8 cellular contexts compared by ENCODE assay signal in the genomic region with DNA sequence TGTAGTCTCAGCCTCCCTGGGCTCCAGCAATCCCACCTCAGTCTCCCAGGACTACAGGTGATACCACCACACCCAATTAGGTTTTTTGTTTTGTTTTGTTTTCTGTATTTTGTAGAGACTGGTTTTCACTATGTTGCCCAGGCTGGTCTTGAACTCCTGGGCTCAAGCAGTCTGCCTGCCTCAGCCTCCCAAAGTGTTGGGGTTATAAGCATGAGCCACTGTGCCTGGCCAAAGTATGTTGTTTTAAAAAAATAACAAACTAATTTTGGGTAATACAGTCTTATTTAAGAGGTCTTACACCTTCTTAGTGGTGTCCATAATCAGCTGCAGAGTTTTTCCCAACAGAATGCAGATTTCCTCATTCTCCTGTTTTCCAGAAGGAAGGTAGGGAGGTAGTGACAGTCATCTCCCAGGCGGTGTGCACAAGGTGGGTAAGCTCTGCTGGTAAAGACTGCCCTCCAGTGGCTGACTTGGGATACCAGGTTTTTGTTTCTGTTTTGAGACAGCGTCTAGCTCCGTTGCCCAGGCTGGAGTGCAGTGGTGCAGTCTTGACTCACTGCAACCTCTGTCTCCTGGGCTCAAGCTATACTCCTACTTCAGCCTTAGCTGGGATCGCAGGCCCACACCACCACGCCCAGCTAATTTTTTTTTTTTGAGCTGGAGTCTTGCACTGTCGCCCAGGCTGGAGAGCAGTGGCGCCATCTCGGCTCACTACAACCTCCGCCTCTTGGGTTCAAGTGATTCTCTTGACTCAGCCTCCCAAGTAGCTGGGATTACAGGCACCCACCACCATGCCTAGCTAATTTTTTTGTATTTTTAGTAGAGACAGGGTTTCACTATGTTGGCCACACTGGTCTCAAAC. TPM values are rescaled to one million over a fixed set of nuclear protein-coding genes. Genes with fewer than 3 reads are reported as not detected.
A peak's percentile ranks its signal among the peaks of the same experiment; 100 is the strongest.
DNase-seq lines count a peak whose midpoint lies in the region; ATAC-seq, FAIRE-seq and TF ChIP-seq lines count a peak whose summit lies in the region.

No MANE protein-coding gene starts in this region.

- intact Hi-C loops in kidney (cut with DNase I): loop anchor here (10.0 kb wide), 1 partner anchor 302 kb away; no protein-coding TSS in a partner anchor

- H3K9ac ChIP-seq in kidney (ENCODE audit: low read length in 2 of 2): no peak overlapping the region

- TF ChIP-seq CTCF in GM12864 (IDR thresholded peaks at IDR 0.05; ENCODE audit: low read depth, low read length, missing control alignments): peak; percentile 86
- peak; percentile 84 for TF ChIP-seq CTCF in kidney (IDR thresholded peaks at IDR 0.05; ENCODE audit: borderline replicate concordance, extremely low read depth, insufficient read depth)

- H3K4me3 ChIP-seq in GM12864 (ENCODE audit: low read depth, low read length) (no peak overlapping the region), kidney (ENCODE audit: low read length in 2 of 2) (no peak overlapping the region)

- peaks cover under 1 to 3% of the 10 kb centered on the region in 2 donors for H3K36me3 ChIP-seq in kidney (ENCODE audit: control insufficient read depth in 1 of 2, insufficient read depth in 2 of 2, low read length in 2 of 2)

- no peaks in the 10 kb centered on the region for H3K9me3 ChIP-seq in kidney (ENCODE audit: control insufficient read depth in 1 of 2, low read length in 2 of 2)

- ATAC-seq in HG02884 (IDR thresholded peaks at IDR 0.05; ENCODE audit: unreplicated experiment) (peak; percentile 57), GM18519 (IDR thresholded peaks at IDR 0.05; ENCODE audit: low FRiP score, unreplicated experiment) (no peak)

- no peak overlapping the region for H3K27ac ChIP-seq in kidney (ENCODE audit: low read depth in 2 of 2, low read length in 2 of 2)

- no peaks in the 10 kb centered on the region for H3K4me1 ChIP-seq in kidney (ENCODE audit: control insufficient read depth in 1 of 2, insufficient read depth in 1 of 2, low read depth in 1 of 2, low read length in 2 of 2)

- DNase-seq in GM12864 (ENCODE audit: low read depth): peak; percentile 39
- DNase-seq in NCI-H2171 (lab: John Stamatoyannopoulos, UW): peak; percentile 39
- peak; percentile 33 to 44 (median 42) for DNase-seq in activated CD4-positive, CD25-positive, alpha-beta regulatory T cell (lab: John Stamatoyannopoulos, UW)
- peak; percentile 59 for DNase-seq in central memory CD4-positive, alpha-beta T cell
- DNase-seq in kidney: no peak
- DNase-seq in stimulated activated CD4-positive, alpha-beta T cell treated with anti-CD3 and anti-CD28 coated beads, Interleukin-2, amount 100 ng/mL, for 4 hours (ENCODE audit: low read depth): peak; percentile 58

- FAIRE-seq in kidney (lab: Jason Lieb, UNC): no peak

RNA-seq across cellular contexts. Expression of a gene that starts 58.4 kb away (rescaled TPM):
- 1.5 TPM for total RNA-seq in kidney
- polyA plus RNA-seq in kidney (ENCODE audit: insufficient read depth, low read depth, low replicate concordance): 1.4 TPM
